1 cellular context compared by ENCODE assay signal in genomic region chr19:7550987-7551761, GRCh38.
TF ChIP-seq lines count a peak whose summit lies in the region.

No MANE protein-coding gene starts in this region.

TF ChIP-seq in A549, 52 proteins besides CTCF, POLR2A, EP300 and RAD21 (continued from another document):
- TF ChIP-seq, protein P1, sequence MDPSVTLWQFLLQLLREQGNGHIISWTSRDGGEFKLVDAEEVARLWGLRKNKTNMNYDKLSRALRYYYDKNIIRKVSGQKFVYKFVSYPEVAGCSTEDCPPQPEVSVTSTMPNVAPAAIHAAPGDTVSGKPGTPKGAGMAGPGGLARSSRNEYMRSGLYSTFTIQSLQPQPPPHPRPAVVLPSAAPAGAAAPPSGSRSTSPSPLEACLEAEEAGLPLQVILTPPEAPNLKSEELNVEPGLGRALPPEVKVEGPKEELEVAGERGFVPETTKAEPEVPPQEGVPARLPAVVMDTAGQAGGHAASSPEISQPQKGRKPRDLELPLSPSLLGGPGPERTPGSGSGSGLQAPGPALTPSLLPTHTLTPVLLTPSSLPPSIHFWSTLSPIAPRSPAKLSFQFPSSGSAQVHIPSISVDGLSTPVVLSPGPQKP (IDR thresholded peaks at IDR 0.05; ENCODE audit: low read depth, low read length), result no peak
- no peak for TF ChIP-seq RCOR1 (IDR thresholded peaks at IDR 0.05; ENCODE audit: low read depth, low read length)
- TF ChIP-seq FOSB (CRISPR knock-in tag; IDR thresholded peaks at IDR 0.05), result no peak
TF ChIP-seq in A549: peak in this region for 0.
